17 cellular contexts compared by ENCODE assay signal in genomic region chr17:61073799-61074513, GRCh38.
DNase-seq lines count a peak whose midpoint lies in the region; ATAC-seq, FAIRE-seq and TF ChIP-seq lines count a peak whose summit lies in the region.
"Had no signal": no experiment of that assay in that cellular context is flagged by ENCODE, and none has a peak within 500 bp of the region (broad histone marks: within the 10 kb centered on the region; RNA-seq: fewer than 3 reads in every experiment).

No MANE protein-coding gene starts in this region.

- peak; percentile 15 for DNase-seq in mammary epithelial cell
- no peak for DNase-seq in MCF 10A (ENCODE audit: unreplicated experiment)
- no peak for DNase-seq in PC-3
- DNase-seq in K562 (ENCODE audit: extremely low read depth in 1 of 4, low spot score in 3 of 4): no peak
- DNase-seq in GM10266 (ENCODE audit: extremely low spot score): no peak
- no peak for DNase-seq in HPDE6-E6E7 (ENCODE audit: extremely low spot score)
- DNase-seq: Caco-2; CD4-positive, alpha-beta T cell; NCI-H1105 treated with DMSO at 0.1 percent for 48 hours; NCI-H1694 treated with DMSO at 0.1 percent for 48 hours; NCI-H774; SJCRH30 had no signal

- H3K4me2 ChIP-seq in mammary epithelial cell (ENCODE audit: insufficient read depth, low read depth, low read length) (no peak overlapping the region), PC-3 (ENCODE audit: low read length) (no peak overlapping the region), K562 (ENCODE audit: insufficient read depth, low read length) (no peak overlapping the region)

- POLR2A ChIA-PET in MCF 10A (lab: Yijun Ruan, JAX) (interaction anchor here (0.7 to 1.5 kb wide), 3 partner anchors 8 to 397 kb away, joined by 3 to 4 read pairs (median 3); no protein-coding TSS in a partner anchor), PC-3 (lab: Charles Lee; ENCODE audit: unreplicated experiment) (interaction anchor here (0.6 kb wide), 2 partner anchors 107 to 509 kb away, joined by 3 to 18 read pairs; no protein-coding TSS in a partner anchor), K562 (lab: Yijun Ruan, JAX) (interaction anchor here (1.2 to 1.8 kb wide), 2 partner anchors 11 to 18 kb away, joined by 4 read pairs; no protein-coding TSS in a partner anchor)

- H3F3A ChIP-seq in PC-3 (ENCODE audit: low read length, unreplicated experiment): no peaks in the 10 kb centered on the region

- H3K27ac Mint-ChIP-seq in MCF 10A (ENCODE audit: low read depth, unreplicated experiment): no peak overlapping the region
- H3K27ac Mint-ChIP-seq: CD4-positive, alpha-beta T cell had no signal

- no peaks in the 10 kb centered on the region for H3K36me3 Mint-ChIP-seq in MCF 10A (ENCODE audit: insufficient read depth, unreplicated experiment)

- ATAC-seq in PC-3: peak; percentile 37; the same call in 1 of the 2 replicates
- ATAC-seq in K562: no peak
- ATAC-seq in HG03442 (IDR thresholded peaks at IDR 0.05; ENCODE audit: unreplicated experiment): no peak
- ATAC-seq in HG03025 (IDR thresholded peaks at IDR 0.05; ENCODE audit: low FRiP score, unreplicated experiment): no peak

- H2AFZ ChIP-seq in mammary epithelial cell (ENCODE audit: low read depth, low read length) (no peak overlapping the region), PC-3 (ENCODE audit: low read length) (no peak overlapping the region), K562 (ENCODE audit: low read depth, low read length) (no peak overlapping the region)

- TF ChIP-seq EP300 in K562 (IDR thresholded peaks at IDR 0.05; ENCODE audit: low read length): no peak

- H3K79me2 ChIP-seq in mammary epithelial cell (ENCODE audit: insufficient read depth, low read length) (no peaks in the 10 kb centered on the region), PC-3 (ENCODE audit: low read length) (no peaks in the 10 kb centered on the region), K562 (ENCODE audit: control insufficient read depth, insufficient read depth, low read length) (no peaks in the 10 kb centered on the region)

- FAIRE-seq in K562 (lab: Jason Lieb, UNC): no peak
- FAIRE-seq: GM12892, GM18507 had no signal

- H4K20me1 ChIP-seq in mammary epithelial cell (ENCODE audit: insufficient read depth, low read length) (no peaks in the 10 kb centered on the region), PC-3 (ENCODE audit: low read length) (no peaks in the 10 kb centered on the region), K562 (replicated peaks; ENCODE audit: control insufficient read depth, insufficient read depth, low read length) (no peaks in the 10 kb centered on the region)

- no peaks in the 10 kb centered on the region for H3K27me3 Mint-ChIP-seq in MCF 10A (ENCODE audit: insufficient read depth, unreplicated experiment)
- H3K27me3 Mint-ChIP-seq: CD4-positive, alpha-beta T cell had no signal

- CTCF ChIA-PET in mammary epithelial cell (lab: Charles Lee; ENCODE audit: low non-redundant PET) (no interaction called here), MCF 10A (lab: Yijun Ruan, JAX) (no interaction called here), PC-3 (lab: Charles Lee) (no interaction called here), K562 (lab: Yijun Ruan, JAX; ENCODE audit: low intra/inter-chr PET ratio) (no interaction called here)

- H3K9me1 ChIP-seq in K562 (ENCODE audit: control insufficient read depth, insufficient read depth, low read length): no peaks in the 10 kb centered on the region

- 82% methylated on average over 3 of the region's 3 CpGs for WGBS in mammary epithelial cell (ENCODE audit: low coverage, missing lambda C conversion rate)
- 0% methylated on average over 3 of the region's 3 CpGs for WGBS in K562 (ENCODE audit: insufficient coverage, low coverage, missing lambda C conversion rate)

- BruUV-seq in mammary epithelial cell (replicated peaks; lab: Mats Ljungman, UMichigan) (no TSS peak), MCF 10A (replicated peaks; lab: Mats Ljungman, UMichigan) (no TSS peak), PC-3 (replicated peaks; lab: Mats Ljungman, UMichigan) (no TSS peak), K562 (replicated peaks; lab: Mats Ljungman, UMichigan) (no TSS peak)

- intact Hi-C loops in mammary epithelial cell (cut with micrococcal nuclease) (no loop called here), MCF 10A (cut with micrococcal nuclease) (no loop called here), PC-3 (cut with micrococcal nuclease) (no loop called here), K562 (cut with micrococcal nuclease) (no loop called here)

- H3K9me3 ChIP-seq in mammary epithelial cell (replicated peaks; ENCODE audit: insufficient read depth, low read length): no peaks in the 10 kb centered on the region
- no peaks in the 10 kb centered on the region for H3K9me3 ChIP-seq in PC-3 (ENCODE audit: low read length)
- no peaks in the 10 kb centered on the region for H3K9me3 ChIP-seq in K562 (replicated peaks; ENCODE audit: control insufficient read depth, insufficient read depth, low read depth, low read length)
- H3K9me3 ChIP-seq: Caco-2 had no signal

- H3K4me3 Mint-ChIP-seq in MCF 10A (ENCODE audit: unreplicated experiment): no peak overlapping the region
- H3K4me3 Mint-ChIP-seq: CD4-positive, alpha-beta T cell had no signal

- TF ChIP-seq RAD21 in K562 (CRISPR knock-in tag; conservative IDR thresholded peaks at IDR 0.05 in 1 of 2, IDR thresholded peaks at IDR 0.05 in 1 of 2): no peak

- H3K9ac ChIP-seq in mammary epithelial cell (ENCODE audit: insufficient read depth, low read length) (no peak overlapping the region), PC-3 (ENCODE audit: low read length) (no peak overlapping the region), K562 (ENCODE audit: insufficient read depth in 1 of 2, low read depth in 2 of 2, low read length in 2 of 2) (no peak overlapping the region)

- H3K4me1 ChIP-seq in mammary epithelial cell (ENCODE audit: insufficient read depth, low read length) (no peaks in the 10 kb centered on the region), PC-3 (ENCODE audit: insufficient read depth, low read length) (no peaks in the 10 kb centered on the region), K562 (replicated peaks in 1 of 2; ENCODE audit: control insufficient read depth in 2 of 2, insufficient read depth in 2 of 2, low read length in 2 of 2) (no peaks in the 10 kb centered on the region)
- H3K4me1 ChIP-seq: Caco-2, SJCRH30 had no signal

- no peaks in the 10 kb centered on the region for H3K4me1 Mint-ChIP-seq in MCF 10A (ENCODE audit: insufficient read depth, unreplicated experiment)

- TF ChIP-seq POLR2A in K562 (conservative IDR thresholded peaks at IDR 0.05): no peak

- dilution Hi-C loops in mammary epithelial cell (cut with HindIII; ENCODE audit: low sequenced_read_pairs): no loop called here

- H3K36me3 ChIP-seq in mammary epithelial cell (ENCODE audit: insufficient read depth, low read length) (no peaks in the 10 kb centered on the region), PC-3 (ENCODE audit: low read depth, low read length) (no peaks in the 10 kb centered on the region), K562 (ENCODE audit: control insufficient read depth, insufficient read depth, low read length) (no peaks in the 10 kb centered on the region)
- H3K36me3 ChIP-seq: SJCRH30 had no signal

- no peak overlapping the region for H3K4me3 ChIP-seq in mammary epithelial cell (replicated peaks in 1 of 3; ENCODE audit: insufficient read depth in 1 of 3, low read depth in 2 of 3, low read length in 3 of 3)
- H3K4me3 ChIP-seq in PC-3 (ENCODE audit: low read length): no peak overlapping the region
- no peak overlapping the region for H3K4me3 ChIP-seq in K562
- H3K4me3 ChIP-seq: SJCRH30 had no signal

- TF ChIP-seq CTCF in mammary epithelial cell (conservative IDR thresholded peaks at IDR 0.05 in 1 of 2, IDR thresholded peaks at IDR 0.05 in 1 of 2; ENCODE audit: extremely low read depth in 1 of 2, insufficient read depth in 1 of 2, low read depth in 1 of 2, low read length in 2 of 2) (no peak), MCF 10A (IDR thresholded peaks at IDR 0.05; ENCODE audit: unreplicated experiment) (no peak), PC-3 (conservative IDR thresholded peaks at IDR 0.05; ENCODE audit: low read depth, low read length) (no peak), K562 (IDR thresholded peaks at IDR 0.05 in 2 of 3, conservative IDR thresholded peaks at IDR 0.05 in 1 of 3; ENCODE audit: insufficient read depth in 2 of 3, low read depth in 1 of 3, low read length in 3 of 3) (no peak), GM10266 (IDR thresholded peaks at IDR 0.05; ENCODE audit: control insufficient read depth, insufficient read depth, low read depth, missing control alignments) (no peak)

- H3K27me3 ChIP-seq in mammary epithelial cell (ENCODE audit: insufficient read depth, low read length): no peaks in the 10 kb centered on the region
- H3K27me3 ChIP-seq in PC-3 (ENCODE audit: low read length): no peaks in the 10 kb centered on the region
- H3K27me3 ChIP-seq in K562 (ENCODE audit: control insufficient read depth in 2 of 2, insufficient read depth in 2 of 2, low read length in 2 of 2): no peaks in the 10 kb centered on the region; a peak in 1 of 5 replicates
- H3K27me3 ChIP-seq: SJCRH30 had no signal

- H3K27ac ChIP-seq in mammary epithelial cell (ENCODE audit: insufficient read depth, low read depth, low read length): no peak overlapping the region
- H3K27ac ChIP-seq in PC-3 (ENCODE audit: low read length): no peak overlapping the region
- H3K27ac ChIP-seq in K562 (ENCODE audit: extremely low read depth, low read depth, low read length): no peak overlapping the region
- H3K27ac ChIP-seq: HL-60, SJCRH30 had no signal

- in situ Hi-C loops in mammary epithelial cell (cut with MboI; ENCODE audit: low sequenced_read_pairs in 2 of 2): no loop called here
- in situ Hi-C loops in K562 (cut with MboI): no loop called here

- H3K9me3 Mint-ChIP-seq in MCF 10A (ENCODE audit: unreplicated experiment): no peaks in the 10 kb centered on the region
- H3K9me3 Mint-ChIP-seq: CD4-positive, alpha-beta T cell had no signal

- no peaks in the 10 kb centered on the region for H3K9me2 ChIP-seq in PC-3 (replicated peaks; ENCODE audit: low read length)
